ENCODE assay signal across 15 cellular contexts in the genomic region with DNA sequence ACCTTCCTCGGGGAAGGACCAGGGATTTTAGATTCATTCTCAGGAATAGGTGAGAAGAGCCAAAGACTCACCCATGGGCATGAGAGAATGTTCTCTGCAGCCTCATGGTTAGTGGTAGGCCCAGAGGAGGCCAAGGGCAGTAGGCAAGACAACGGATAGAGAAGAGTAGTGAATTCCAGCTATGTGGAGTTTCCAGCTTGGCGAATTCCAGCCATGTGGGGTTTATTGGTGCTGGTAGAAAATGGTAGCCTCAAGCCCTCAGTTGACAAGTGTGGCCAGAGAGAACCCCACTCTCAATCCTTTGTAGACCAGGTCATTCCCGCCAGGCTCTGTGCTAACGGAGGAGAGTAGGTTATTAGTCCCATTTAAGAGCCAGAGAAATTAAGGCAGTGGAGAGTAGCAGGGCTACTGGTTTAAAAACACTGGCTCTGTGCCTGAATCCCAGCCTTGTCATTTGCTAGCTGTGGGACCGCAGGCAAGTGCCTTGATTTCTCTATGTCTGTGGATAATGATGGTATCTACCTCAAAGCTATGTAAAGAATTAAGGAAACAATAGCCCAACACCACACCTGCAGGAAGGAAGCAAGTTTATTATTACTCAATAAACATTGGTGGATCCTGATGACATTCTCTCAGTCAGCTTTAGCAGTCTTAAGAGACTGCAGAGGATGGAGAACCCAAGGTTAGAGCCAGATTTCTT. TPM values are rescaled to one million over a fixed set of nuclear protein-coding genes. Genes with fewer than 3 reads are reported as not detected.
DNase-seq lines count a peak whose midpoint lies in the region; ATAC-seq and TF ChIP-seq lines count a peak whose summit lies in the region.
"Had no signal": no experiment of that assay in that cellular context is flagged by ENCODE, and none has a peak within 500 bp of the region (broad histone marks: within the 10 kb centered on the region; RNA-seq: fewer than 3 reads in every experiment).

No MANE protein-coding gene starts in this region.

- POLR2A ChIA-PET in SK-N-SH (lab: Yijun Ruan, JAX) = no interaction called here

- no peaks in the 10 kb centered on the region for H3K9me2 ChIP-seq in SK-N-SH

- peaks cover 11% of the 10 kb centered on the region for H3K79me2 ChIP-seq in SK-N-SH (ENCODE audit: insufficient read depth)

- H3K9ac ChIP-seq in SK-N-SH = no peak overlapping the region

- peaks cover 3% of the 10 kb centered on the region for H3K36me3 Mint-ChIP-seq in activated naive CD8-positive, alpha-beta T cell
- peaks cover 12% of the 10 kb centered on the region for H3K36me3 Mint-ChIP-seq in activated naive CD8-positive, alpha-beta T cell treated with anti-CD3 and anti-CD28 coated beads for 36 hours
- H3K36me3 Mint-ChIP-seq in brain = peaks cover 8% of the 10 kb centered on the region
- H3K36me3 Mint-ChIP-seq in naive B cell = peaks cover 0 to 7% of the 10 kb centered on the region in 2 donors
- H3K36me3 Mint-ChIP-seq in stimulated activated naive B cell treated with anti-CD40 and anti-IgM and Interleukin-4, amounts not matched to agents 10 μg/mL and 1 μg/mL and 100 μg/mL, for 72 hours = peaks cover 6 to 24% of the 10 kb centered on the region in 2 donors

- H2AFZ ChIP-seq in SK-N-SH (ENCODE audit: low read depth) = no peak overlapping the region

- DNase-seq in activated naive CD8-positive, alpha-beta T cell treated with anti-CD3 and anti-CD28 coated beads for 36 hours = no peak
- no peak for DNase-seq in naive B cell
- no peak for DNase-seq in stimulated activated naive B cell treated with anti-CD40 and anti-IgM and Interleukin-4, amounts not matched to agents 10 μg/mL and 1 μg/mL and 100 μg/mL, for 72 hours
- no peak for DNase-seq in upper lobe of left lung
- DNase-seq in SK-N-SH = no peak
- no peak for DNase-seq in occipital lobe (lab: John Stamatoyannopoulos, UW)
- DNase-seq: hypothalamus, KBM-7, NCI-H1048, NCI-H526, PC-3 had no signal

- ATAC-seq in naive B cell (ENCODE audit: low read depth in 2 of 2) (no peak), upper lobe of left lung (ENCODE audit: low FRiP score in 2 of 2) (no peak)
- ATAC-seq in stimulated activated naive B cell treated with anti-CD40 and anti-IgM and Interleukin-4, amounts not matched to agents 10 μg/mL and 1 μg/mL and 100 μg/mL, for 72 hours (replicated peaks) = no peak
- ATAC-seq: PC-3 had no signal

- CTCF ChIA-PET in SK-N-SH (lab: Yijun Ruan, JAX) = interaction anchor here (3.4 kb wide), 1 partner anchor 201 kb away, joined by 15 read pairs; no protein-coding TSS in a partner anchor

- H3K27me3 ChIP-seq in upper lobe of left lung (no peaks in the 10 kb centered on the region), SK-N-SH (ENCODE audit: insufficient read depth) (no peaks in the 10 kb centered on the region)

- H3K4me1 ChIP-seq in upper lobe of left lung (peaks cover 15 to 22% (median 19%) of the 10 kb centered on the region in 4 donors), SK-N-SH (ENCODE audit: control insufficient read depth in 1 of 2, insufficient read depth in 2 of 2, low read depth in 1 of 2, low read length in 1 of 2) (peaks cover 0 to 12% of the 10 kb centered on the region in 2 experiments; a peak in 1 of 4 replicates)

- H3K27me3 Mint-ChIP-seq in activated naive CD8-positive, alpha-beta T cell = no peaks in the 10 kb centered on the region
- no peaks in the 10 kb centered on the region for H3K27me3 Mint-ChIP-seq in activated naive CD8-positive, alpha-beta T cell treated with anti-CD3 and anti-CD28 coated beads for 36 hours
- peaks cover 4% of the 10 kb centered on the region for H3K27me3 Mint-ChIP-seq in brain
- no peaks in the 10 kb centered on the region for H3K27me3 Mint-ChIP-seq in naive B cell
- H3K27me3 Mint-ChIP-seq in stimulated activated naive B cell treated with anti-CD40 and anti-IgM and Interleukin-4, amounts not matched to agents 10 μg/mL and 1 μg/mL and 100 μg/mL, for 72 hours = no peaks in the 10 kb centered on the region

- H3K9me3 Mint-ChIP-seq in activated naive CD8-positive, alpha-beta T cell (ENCODE audit: low read depth) = no peaks in the 10 kb centered on the region
- no peaks in the 10 kb centered on the region for H3K9me3 Mint-ChIP-seq in activated naive CD8-positive, alpha-beta T cell treated with anti-CD3 and anti-CD28 coated beads for 36 hours
- H3K9me3 Mint-ChIP-seq in brain (peaks cover 0 to 3% (median 0%) of the 10 kb centered on the region in 5 experiments), naive B cell (no peaks in the 10 kb centered on the region)
- H3K9me3 Mint-ChIP-seq in stimulated activated naive B cell treated with anti-CD40 and anti-IgM and Interleukin-4, amounts not matched to agents 10 μg/mL and 1 μg/mL and 100 μg/mL, for 72 hours = peaks cover 3 to 5% of the 10 kb centered on the region in 2 donors
- H3K9me3 Mint-ChIP-seq: stimulated activated naive CD8-positive, alpha-beta T cell treated with anti-CD3 and anti-CD28 coated beads, Interleukin-15, Interleukin-2, amounts not matched to agents 100 ng/mL and 50 ng/mL, for 24 hours had no signal

- peak overlapping the region; percentile 86 for H3K27ac Mint-ChIP-seq in activated naive CD8-positive, alpha-beta T cell
- H3K27ac Mint-ChIP-seq in activated naive CD8-positive, alpha-beta T cell treated with anti-CD3 and anti-CD28 coated beads for 36 hours = no peak overlapping the region
- H3K27ac Mint-ChIP-seq in brain = peak overlapping the region in 1 of 5 experiments; percentile 98
- H3K27ac Mint-ChIP-seq in naive B cell = peak overlapping the region; percentile 75 to 98 (median 94)
- peak overlapping the region; percentile 43 for H3K27ac Mint-ChIP-seq in stimulated activated naive B cell treated with anti-CD40 and anti-IgM and Interleukin-4, amounts not matched to agents 10 μg/mL and 1 μg/mL and 100 μg/mL, for 72 hours

- H3K4me3 Mint-ChIP-seq in activated naive CD8-positive, alpha-beta T cell = no peak overlapping the region
- no peak overlapping the region for H3K4me3 Mint-ChIP-seq in activated naive CD8-positive, alpha-beta T cell treated with anti-CD3 and anti-CD28 coated beads for 36 hours
- H3K4me3 Mint-ChIP-seq in brain = peak overlapping the region in 3 of 5 experiments; percentile 10 to 83 (median 27)
- H3K4me3 Mint-ChIP-seq in naive B cell = peak overlapping the region in 4 of 8 donors; percentile 5 to 89 (median 47)
- H3K4me3 Mint-ChIP-seq in stimulated activated naive B cell treated with anti-CD40 and anti-IgM and Interleukin-4, amounts not matched to agents 10 μg/mL and 1 μg/mL and 100 μg/mL, for 72 hours = no peak overlapping the region

- no peaks in the 10 kb centered on the region for H4K20me1 ChIP-seq in SK-N-SH (ENCODE audit: insufficient read depth)

- H3K9me3 ChIP-seq in upper lobe of left lung (no peaks in the 10 kb centered on the region), SK-N-SH (no peaks in the 10 kb centered on the region)

- TF ChIP-seq POLR2A in upper lobe of left lung (IDR thresholded peaks at IDR 0.05) = no peak

- H3K27ac ChIP-seq in upper lobe of left lung (peak overlapping the region in 2 of 4 donors; percentile 97 to 98), SK-N-SH (ENCODE audit: low read depth in 2 of 2, low read length in 1 of 2) (no peak overlapping the region)
- H3K27ac ChIP-seq: SK-N-MC had no signal

- no peak for TF ChIP-seq RAD21 in SK-N-SH (IDR thresholded peaks at IDR 0.05; ENCODE audit: low read length)

- no peak for TF ChIP-seq CTCF in brain (conservative IDR thresholded peaks at IDR 0.05)
- no peak for TF ChIP-seq CTCF in upper lobe of left lung (IDR thresholded peaks at IDR 0.05)
- TF ChIP-seq CTCF in SK-N-SH (IDR thresholded peaks at IDR 0.05) = no peak

- TF ChIP-seq EP300 in upper lobe of left lung (IDR thresholded peaks at IDR 0.05) (no peak), SK-N-SH (IDR thresholded peaks at IDR 0.05; ENCODE audit: borderline replicate concordance in 1 of 2, low read depth in 1 of 2, low read length in 1 of 2) (no peak)

- H3K4me3 ChIP-seq in upper lobe of left lung (no peak overlapping the region), SK-N-SH (ENCODE audit: low read depth in 2 of 2, low read length in 1 of 2) (no peak overlapping the region)
- H3K4me3 ChIP-seq: SK-N-MC had no signal

- peaks cover 39% of the 10 kb centered on the region for H3K4me1 Mint-ChIP-seq in activated naive CD8-positive, alpha-beta T cell (ENCODE audit: low read depth)
- H3K4me1 Mint-ChIP-seq in activated naive CD8-positive, alpha-beta T cell treated with anti-CD3 and anti-CD28 coated beads for 36 hours = peaks cover 37% of the 10 kb centered on the region
- H3K4me1 Mint-ChIP-seq in brain (peaks cover 36% of the 10 kb centered on the region), naive B cell (peaks cover 33 to 54% (median 37%) of the 10 kb centered on the region in 3 donors)
- peaks cover 48 to 84% of the 10 kb centered on the region in 2 donors for H3K4me1 Mint-ChIP-seq in stimulated activated naive B cell treated with anti-CD40 and anti-IgM and Interleukin-4, amounts not matched to agents 10 μg/mL and 1 μg/mL and 100 μg/mL, for 72 hours

- H3K36me3 ChIP-seq in upper lobe of left lung (peaks cover 0 to 8% (median 2%) of the 10 kb centered on the region in 4 donors), SK-N-SH (replicated peaks in 1 of 2; ENCODE audit: control insufficient read depth in 1 of 2, insufficient read depth in 2 of 2, low read length in 1 of 2) (peaks cover under 1 to 1% of the 10 kb centered on the region in 2 experiments)

- no peak overlapping the region for H3K4me2 ChIP-seq in SK-N-SH

- WGBS in upper lobe of left lung, 2 donors = 82 to 86% methylated on average over 6 of the region's 6 CpGs
- WGBS in SK-N-SH (ENCODE audit: low lambda C conversion rate) = 89% methylated on average over 4 of the region's 6 CpGs

- no peaks in the 10 kb centered on the region for H3F3A ChIP-seq in SK-N-SH (replicated peaks; ENCODE audit: insufficient read depth)

TF ChIP-seq in SK-N-SH, 30 proteins besides CTCF, POLR2A, EP300 and RAD21 (continues in another document):
- TF ChIP-seq, protein P1, sequence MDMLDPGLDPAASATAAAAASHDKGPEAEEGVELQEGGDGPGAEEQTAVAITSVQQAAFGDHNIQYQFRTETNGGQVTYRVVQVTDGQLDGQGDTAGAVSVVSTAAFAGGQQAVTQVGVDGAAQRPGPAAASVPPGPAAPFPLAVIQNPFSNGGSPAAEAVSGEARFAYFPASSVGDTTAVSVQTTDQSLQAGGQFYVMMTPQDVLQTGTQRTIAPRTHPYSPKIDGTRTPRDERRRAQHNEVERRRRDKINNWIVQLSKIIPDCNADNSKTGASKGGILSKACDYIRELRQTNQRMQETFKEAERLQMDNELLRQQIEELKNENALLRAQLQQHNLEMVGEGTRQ (IDR thresholded peaks at IDR 0.05; ENCODE audit: borderline replicate concordance, low read depth, low read length) = no peak
- TF ChIP-seq JUND (IDR thresholded peaks at IDR 0.05) = no peak
- no peak for TF ChIP-seq TCF12 (IDR thresholded peaks at IDR 0.05)

RNA-seq across cellular contexts. Expression of a gene that starts 2.0 kb away (rescaled TPM):
- 10 to 100 TPM in 1 of 2 experiments, 1 to 10 TPM in 1; 9.9 to 10.9 TPM for total RNA-seq in activated naive CD8-positive, alpha-beta T cell treated with anti-CD3 and anti-CD28 coated beads for 36 hours
- polyA plus RNA-seq in brain (ENCODE audit: insufficient read depth, low read depth, low replicate concordance) (5.4 TPM), naive B cell (ENCODE audit: low read depth in 6 of 6) (10 to 100 TPM in 3 of 6 donors, 1 to 10 TPM in 3; 6.4 to 14.2 (median 10.7) TPM), SK-N-SH (2012; rRNA removed) (2.8 and 3.4 TPM in 2 replicates)
- total RNA-seq in upper lobe of left lung (10 to 100 TPM; 13.2 to 19.6 (median 17.2) TPM), occipital lobe (6.1 TPM)
- polyA plus RNA-seq in SK-N-SH (2012; cell fraction: cytosol; rRNA removed) = 1.4 and 2.1 TPM in 2 replicates
- 14.7 and 15.7 TPM in 2 replicates for polyA plus RNA-seq in SK-N-SH (2012; cell fraction: nucleus; rRNA removed)

Comparison
In these comparisons a context has a peak if more than half of its experiments do, and no peak if none do; other contexts are left out.
1. H3K4me3 Mint-ChIP-seq: peak in brain (3 of 5); none in activated naive CD8-positive, alpha-beta T cell (single experiment), activated naive CD8-positive, alpha-beta T cell treated with anti-CD3 and anti-CD28 coated beads for 36 hours (single experiment) and stimulated activated naive B cell treated with anti-CD40 and anti-IgM and Interleukin-4, amounts not matched to agents 10 μg/mL and 1 μg/mL and 100 μg/mL, for 72 hours (0 of 2).